17 cellular contexts compared by ENCODE assay signal in the genomic region with DNA sequence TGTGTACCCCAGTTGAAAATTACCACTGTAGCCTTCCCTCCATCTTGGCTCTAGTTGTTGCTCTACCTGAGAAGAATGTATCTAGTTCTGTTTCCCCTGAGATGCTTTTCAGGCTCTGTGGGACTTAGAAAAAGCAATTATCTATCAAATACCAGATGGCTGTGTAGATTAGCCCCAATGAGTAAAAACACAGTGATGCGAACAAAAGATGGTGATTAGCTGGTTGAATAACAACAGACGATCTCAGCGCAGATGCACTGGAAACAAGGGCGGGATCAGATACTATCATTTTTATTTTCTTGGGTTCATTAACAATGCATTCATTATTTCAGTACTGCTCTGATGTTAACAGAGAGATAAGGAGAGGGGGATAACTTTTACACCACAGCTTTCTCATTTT.
DNase-seq lines count a peak whose midpoint lies in the region.
"Had no signal": no experiment of that assay in that cellular context is flagged by ENCODE, and none has a peak within 500 bp of the region (broad histone marks: within the 10 kb centered on the region; RNA-seq: fewer than 3 reads in every experiment).

No MANE protein-coding gene starts in this region.

- H3K36me3 Mint-ChIP-seq in CD8-positive, alpha-beta memory T cell, result no peaks in the 10 kb centered on the region

- H3K9me3 ChIP-seq in CD8-positive, alpha-beta memory T cell (ENCODE audit: low read length), result no peaks in the 10 kb centered on the region
- H3K9me3 ChIP-seq: HAP-1, Peyer's patch had no signal

- no peaks in the 10 kb centered on the region for H3K36me3 ChIP-seq in CD8-positive, alpha-beta memory T cell (ENCODE audit: insufficient read depth, low read length)
- H3K36me3 ChIP-seq: HAP-1, Peyer's patch had no signal

- no peaks in the 10 kb centered on the region for H3K4me1 ChIP-seq in CD8-positive, alpha-beta memory T cell (ENCODE audit: insufficient read depth, low read length)
- H3K4me1 ChIP-seq: Caco-2, HAP-1, Peyer's patch had no signal

- H3K9me3 Mint-ChIP-seq in CD8-positive, alpha-beta memory T cell, result peaks cover 0 to 4% (median 2%) of the 10 kb centered on the region in 5 donors
- H3K9me3 Mint-ChIP-seq: T-helper 2 cell treated with Interferon-gamma antibody and Interleukin-4, amounts not matched to agents 5 μg/mL and 100 μg/mL, for 36 hours had no signal

- H3K27me3 Mint-ChIP-seq in CD8-positive, alpha-beta memory T cell, result peaks cover 10 to 21% of the 10 kb centered on the region in 2 donors

- no peak overlapping the region for H3K4me3 Mint-ChIP-seq in CD8-positive, alpha-beta memory T cell
- H3K4me3 Mint-ChIP-seq: T-helper 2 cell treated with Interferon-gamma antibody and Interleukin-4, amounts not matched to agents 5 μg/mL and 100 μg/mL, for 36 hours had no signal

- H3K27ac Mint-ChIP-seq in CD8-positive, alpha-beta memory T cell, result no peak overlapping the region
- H3K27ac Mint-ChIP-seq: T-helper 2 cell treated with Interferon-gamma antibody and Interleukin-4, amounts not matched to agents 5 μg/mL and 100 μg/mL, for 36 hours had no signal

- no peak overlapping the region for H3K4me3 ChIP-seq in CD8-positive, alpha-beta memory T cell (ENCODE audit: low read length)
- H3K4me3 ChIP-seq: HAP-1, Peyer's patch had no signal

- peak overlapping the region; percentile 17 for H3K27ac ChIP-seq in angular gyrus (ENCODE audit: low read depth, low read length)
- H3K27ac ChIP-seq in CD8-positive, alpha-beta memory T cell (ENCODE audit: low read depth, low read length), result no peak overlapping the region
- H3K27ac ChIP-seq: Peyer's patch had no signal

- peak; percentile 48 for DNase-seq in Ammon's horn (ENCODE audit: low spot score)
- peak; percentile 53 for DNase-seq in NCI-H1694 (lab: John Stamatoyannopoulos, UW)
- DNase-seq in NCI-H69 (lab: John Stamatoyannopoulos, UW), result peak; percentile 75
- no peak for DNase-seq in HUDEP-2 (lab: John Stamatoyannopoulos, UW; ENCODE audit: unreplicated experiment in 76 of 76)
- no peak for DNase-seq in T-helper 1 cell
- no peak for DNase-seq in CD8-positive, alpha-beta memory T cell
- DNase-seq in anterior cingulate cortex (lab: John Stamatoyannopoulos, UW), result no peak
- DNase-seq: C1 segment of cervical spinal cord, Caco-2, DMS79 treated with DMSO at 0.1 percent for 48 hours, IMR-90, NCI-H774, Peyer's patch, Right ventricle myocardium superior had no signal

- POLR2A ChIA-PET in CD8-positive, alpha-beta memory T cell (lab: Charles Lee), result no interaction called here

- no peaks in the 10 kb centered on the region for H3K27me3 ChIP-seq in CD8-positive, alpha-beta memory T cell (ENCODE audit: insufficient read depth, low read length, poor library complexity, severe bottlenecking)
- H3K27me3 ChIP-seq: Peyer's patch had no signal

- no peaks in the 10 kb centered on the region for H3K4me1 Mint-ChIP-seq in CD8-positive, alpha-beta memory T cell

- CTCF ChIA-PET in CD8-positive, alpha-beta memory T cell (lab: Charles Lee), result no interaction called here

Comparison
In these comparisons a context has a peak if more than half of its experiments do, and no peak if none do; other contexts are left out.
1. DNase-seq: peak in Ammon's horn (single experiment), NCI-H1694 (single experiment) and NCI-H69 (single experiment); none in HUDEP-2 (0 of 76), T-helper 1 cell (0 of 5), CD8-positive, alpha-beta memory T cell (0 of 5) and anterior cingulate cortex (0 of 58).